20 cellular contexts compared by ENCODE assay signal in the genomic region with DNA sequence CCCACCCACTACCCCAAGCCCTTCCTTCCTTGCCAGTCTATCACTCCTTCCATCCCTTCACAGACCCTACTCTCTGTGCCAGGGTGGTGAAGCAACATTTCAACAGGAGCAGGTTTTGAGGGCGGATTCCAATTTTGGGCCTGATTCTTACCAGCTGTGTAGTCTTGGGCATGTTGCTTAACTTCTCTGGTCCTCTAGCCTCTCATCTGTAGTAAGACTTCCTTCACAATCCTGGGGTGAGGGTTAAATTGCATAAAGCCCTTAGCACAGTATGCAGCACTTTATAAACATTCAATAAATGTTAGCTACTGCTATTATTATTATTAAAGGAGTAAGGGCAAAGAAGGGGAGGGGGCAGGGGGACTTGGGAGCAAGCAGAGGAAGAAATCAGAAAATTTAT.
DNase-seq lines count a peak whose midpoint lies in the region; ATAC-seq and TF ChIP-seq lines count a peak whose summit lies in the region.
"Had no signal": no experiment of that assay in that cellular context is flagged by ENCODE, and none has a peak within 500 bp of the region (broad histone marks: within the 10 kb centered on the region; RNA-seq: fewer than 3 reads in every experiment).

No MANE protein-coding gene starts in this region.

- H3K27ac ChIP-seq in RWPE2 (ENCODE audit: poor library complexity, severe bottlenecking) (peak overlapping the region; percentile 27), stomach smooth muscle (ENCODE audit: low read length) (peak overlapping the region; percentile 80)
- H3K27ac ChIP-seq: RWPE1, VCaP had no signal

- ATAC-seq in RWPE2 (ENCODE audit: low read depth) = no peak

- H3K27me3 ChIP-seq in RWPE2 (ENCODE audit: insufficient read depth, poor library complexity, severe bottlenecking) (no peaks in the 10 kb centered on the region), stomach smooth muscle (ENCODE audit: control insufficient read depth in 1 of 2, insufficient read depth in 2 of 2, low read length in 2 of 2) (no peaks in the 10 kb centered on the region)

- H3K36me3 ChIP-seq in RWPE2 (ENCODE audit: low read depth) = no peaks in the 10 kb centered on the region
- H3K36me3 ChIP-seq in stomach smooth muscle (ENCODE audit: control insufficient read depth in 2 of 2, insufficient read depth in 2 of 2, low read length in 2 of 2) = no peaks in the 10 kb centered on the region

- H3K9me3 ChIP-seq in RWPE2 (ENCODE audit: severe bottlenecking) (no peaks in the 10 kb centered on the region), stomach smooth muscle (ENCODE audit: control insufficient read depth in 2 of 2, low read length in 2 of 2) (no peaks in the 10 kb centered on the region)

- H3K4me3 ChIP-seq in AG10803 (ENCODE audit: low read length) = no peak overlapping the region
- H3K4me3 ChIP-seq in RWPE2 (ENCODE audit: severe bottlenecking) = no peak overlapping the region
- peak overlapping the region in 1 of 2 donors; percentile 8 for H3K4me3 ChIP-seq in stomach smooth muscle (ENCODE audit: low read length in 2 of 2)

- DNase-seq in AG10803 (ENCODE audit: low read depth) = peak; percentile 42
- no peak for DNase-seq in RWPE2 (ENCODE audit: low spot score)
- DNase-seq in fibroblast of gingiva (ENCODE audit: low read depth) = peak; percentile 11
- no peak for DNase-seq in HCEC 1CT
- DNase-seq in activated effector memory CD4-positive, alpha-beta T cell treated with Interleukin-2 at 50 U/mL for 16 hours = no peak
- DNase-seq in HPDE6-E6E7 (ENCODE audit: extremely low spot score) = no peak
- no peak for DNase-seq in stimulated activated naive CD4-positive, alpha-beta T cell (lab: John Stamatoyannopoulos, UW)
- DNase-seq: activated CD4-positive, alpha-beta T cell treated with anti-CD3 and anti-CD28 coated beads for 48 hours; activated naive CD4-positive, alpha-beta T cell treated with anti-CD3 and anti-CD28 coated beads, Interleukin-2, amount 50 U/mL, for 16 hours; anterior cingulate cortex; CD4-positive, alpha-beta T cell; KBM-7; kidney; MM.1S; NCI-H1417 treated with DMSO at 0.1 percent for 48 hours; NCI-H2081 treated with DMSO at 0.1 percent for 48 hours; NCI-H82 had no signal

- H3K9ac ChIP-seq in stomach smooth muscle (ENCODE audit: low read length in 2 of 2) = no peak overlapping the region

- TF ChIP-seq CTCF in AG10803 (conservative IDR thresholded peaks at IDR 0.05; ENCODE audit: low read length) (no peak), RWPE2 (IDR thresholded peaks at IDR 0.05; ENCODE audit: poor library complexity, severe bottlenecking) (no peak)

- H3K4me1 ChIP-seq in RWPE2 (ENCODE audit: insufficient read depth, poor library complexity, severe bottlenecking) (peaks cover 5% of the 10 kb centered on the region), stomach smooth muscle (ENCODE audit: control insufficient read depth, insufficient read depth, low read length) (peaks cover 22% of the 10 kb centered on the region)

Comparison
In these comparisons a context has a peak if more than half of its experiments do, and no peak if none do; other contexts are left out.
1. DNase-seq: peak in AG10803 (single experiment) and fibroblast of gingiva (single experiment); none in RWPE2 (single experiment), HCEC 1CT (single experiment), activated effector memory CD4-positive, alpha-beta T cell treated with Interleukin-2 at 50 U/mL for 16 hours (single experiment), HPDE6-E6E7 (single experiment) and stimulated activated naive CD4-positive, alpha-beta T cell (0 of 6).